In the genomic region with DNA sequence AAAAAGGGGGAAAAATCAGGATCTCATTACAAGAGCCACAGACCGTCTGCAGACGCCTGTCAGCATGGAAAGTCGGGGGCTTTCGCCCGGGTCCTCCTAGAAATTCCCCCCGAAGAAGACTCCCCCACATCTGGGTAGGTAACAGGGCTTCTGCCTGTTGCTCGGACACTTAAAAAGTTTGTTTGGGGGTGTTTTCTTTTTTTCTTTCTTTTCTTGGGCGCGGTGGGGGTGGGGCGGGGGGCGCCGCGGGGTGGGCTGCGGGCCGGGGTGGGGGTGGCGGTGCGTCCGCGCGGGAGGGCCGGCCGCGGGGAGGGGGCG, we compare ENCODE assay signal across 1 cellular context.
TF ChIP-seq lines count a peak whose summit lies in the region.

No MANE protein-coding gene starts in this region.

TF ChIP-seq in HCT116, 20 proteins besides CTCF, POLR2A, EP300 and RAD21 (continued from another document):
- TF ChIP-seq, protein P1, sequence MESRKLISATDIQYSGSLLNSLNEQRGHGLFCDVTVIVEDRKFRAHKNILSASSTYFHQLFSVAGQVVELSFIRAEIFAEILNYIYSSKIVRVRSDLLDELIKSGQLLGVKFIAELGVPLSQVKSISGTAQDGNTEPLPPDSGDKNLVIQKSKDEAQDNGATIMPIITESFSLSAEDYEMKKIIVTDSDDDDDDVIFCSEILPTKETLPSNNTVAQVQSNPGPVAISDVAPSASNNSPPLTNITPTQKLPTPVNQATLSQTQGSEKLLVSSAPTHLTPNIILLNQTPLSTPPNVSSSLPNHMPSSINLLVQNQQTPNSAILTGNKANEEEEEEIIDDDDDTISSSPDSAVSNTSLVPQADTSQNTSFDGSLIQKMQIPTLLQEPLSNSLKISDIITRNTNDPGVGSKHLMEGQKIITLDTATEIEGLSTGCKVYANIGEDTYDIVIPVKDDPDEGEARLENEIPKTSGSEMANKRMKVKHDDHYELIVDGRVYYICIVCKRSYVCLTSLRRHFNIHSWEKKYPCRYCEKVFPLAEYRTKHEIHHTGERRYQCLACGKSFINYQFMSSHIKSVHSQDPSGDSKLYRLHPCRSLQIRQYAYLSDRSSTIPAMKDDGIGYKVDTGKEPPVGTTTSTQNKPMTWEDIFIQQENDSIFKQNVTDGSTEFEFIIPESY (IDR thresholded peaks at IDR 0.05; ENCODE audit: extremely low read depth, insufficient replicate concordance, low read length) = no peak
- no peak; the same call in 1 of the 2 replicates for TF ChIP-seq POLR2AphosphoS5 (IDR thresholded peaks at IDR 0.05; ENCODE audit: low read depth, low read length)
- no peak for TF ChIP-seq JUND (IDR thresholded peaks at IDR 0.05)
- TF ChIP-seq SRF (IDR thresholded peaks at IDR 0.05; ENCODE audit: low read depth) = no peak
- TF ChIP-seq ZFX (IDR thresholded peaks at IDR 0.05) = no peak; the same call in 1 of the 2 replicates
- TF ChIP-seq, protein P2, sequence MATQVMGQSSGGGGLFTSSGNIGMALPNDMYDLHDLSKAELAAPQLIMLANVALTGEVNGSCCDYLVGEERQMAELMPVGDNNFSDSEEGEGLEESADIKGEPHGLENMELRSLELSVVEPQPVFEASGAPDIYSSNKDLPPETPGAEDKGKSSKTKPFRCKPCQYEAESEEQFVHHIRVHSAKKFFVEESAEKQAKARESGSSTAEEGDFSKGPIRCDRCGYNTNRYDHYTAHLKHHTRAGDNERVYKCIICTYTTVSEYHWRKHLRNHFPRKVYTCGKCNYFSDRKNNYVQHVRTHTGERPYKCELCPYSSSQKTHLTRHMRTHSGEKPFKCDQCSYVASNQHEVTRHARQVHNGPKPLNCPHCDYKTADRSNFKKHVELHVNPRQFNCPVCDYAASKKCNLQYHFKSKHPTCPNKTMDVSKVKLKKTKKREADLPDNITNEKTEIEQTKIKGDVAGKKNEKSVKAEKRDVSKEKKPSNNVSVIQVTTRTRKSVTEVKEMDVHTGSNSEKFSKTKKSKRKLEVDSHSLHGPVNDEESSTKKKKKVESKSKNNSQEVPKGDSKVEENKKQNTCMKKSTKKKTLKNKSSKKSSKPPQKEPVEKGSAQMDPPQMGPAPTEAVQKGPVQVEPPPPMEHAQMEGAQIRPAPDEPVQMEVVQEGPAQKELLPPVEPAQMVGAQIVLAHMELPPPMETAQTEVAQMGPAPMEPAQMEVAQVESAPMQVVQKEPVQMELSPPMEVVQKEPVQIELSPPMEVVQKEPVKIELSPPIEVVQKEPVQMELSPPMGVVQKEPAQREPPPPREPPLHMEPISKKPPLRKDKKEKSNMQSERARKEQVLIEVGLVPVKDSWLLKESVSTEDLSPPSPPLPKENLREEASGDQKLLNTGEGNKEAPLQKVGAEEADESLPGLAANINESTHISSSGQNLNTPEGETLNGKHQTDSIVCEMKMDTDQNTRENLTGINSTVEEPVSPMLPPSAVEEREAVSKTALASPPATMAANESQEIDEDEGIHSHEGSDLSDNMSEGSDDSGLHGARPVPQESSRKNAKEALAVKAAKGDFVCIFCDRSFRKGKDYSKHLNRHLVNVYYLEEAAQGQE (IDR thresholded peaks at IDR 0.05; ENCODE audit: low read depth) = no peak
- no peak for TF ChIP-seq SP1 (IDR thresholded peaks at IDR 0.05; ENCODE audit: low read depth)
- TF ChIP-seq EZH2phosphoT487 (IDR thresholded peaks at IDR 0.05; ENCODE audit: borderline replicate concordance) = no peak
- no peak for TF ChIP-seq ZNF274 (IDR thresholded peaks at IDR 0.05; ENCODE audit: low read depth, low read length)
- TF ChIP-seq CEBPB (IDR thresholded peaks at IDR 0.05; ENCODE audit: low read depth) = no peak
